ENCODE assay signal across 25 cellular contexts in the genomic region with DNA sequence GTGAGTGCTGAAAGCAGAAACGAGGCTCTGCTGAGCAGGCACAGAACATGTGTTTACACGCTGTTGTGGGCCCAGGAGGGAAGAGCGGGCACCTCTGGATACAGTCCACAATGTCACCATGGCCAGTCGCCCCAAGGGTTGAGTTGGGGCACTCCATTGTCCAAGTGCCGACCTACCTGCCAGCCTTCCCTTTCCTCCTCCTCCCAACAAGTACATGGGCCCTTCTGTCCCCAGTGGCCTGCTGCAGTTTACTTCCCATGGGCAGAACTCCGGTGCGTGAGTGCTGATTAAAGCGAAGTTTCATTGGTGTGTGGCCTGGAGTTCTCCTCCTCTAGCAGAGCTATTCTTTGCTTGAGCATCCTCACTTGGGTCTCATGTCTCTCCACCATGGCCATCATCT. TPM values are rescaled to one million over a fixed set of nuclear protein-coding genes. Genes with fewer than 3 reads are reported as not detected.
DNase-seq lines count a peak whose midpoint lies in the region; ATAC-seq, FAIRE-seq and TF ChIP-seq lines count a peak whose summit lies in the region.
"Had no signal": no experiment of that assay in that cellular context is flagged by ENCODE, and none has a peak within 500 bp of the region (broad histone marks: within the 10 kb centered on the region; RNA-seq: fewer than 3 reads in every experiment).

No MANE protein-coding gene starts in this region.

- H3K9me3 ChIP-seq in breast epithelium = no peaks in the 10 kb centered on the region
- H3K9me3 ChIP-seq in kidney (ENCODE audit: control insufficient read depth in 1 of 2, low read length in 2 of 2) = no peaks in the 10 kb centered on the region
- no peaks in the 10 kb centered on the region for H3K9me3 ChIP-seq in pancreas
- H3K9me3 ChIP-seq: BE2C, MG63 had no signal

- POLR2A ChIA-PET in MCF 10A (lab: Yijun Ruan, JAX) = no interaction called here

- DNase-seq in MCF 10A (ENCODE audit: unreplicated experiment) = no peak
- no peak for DNase-seq in breast epithelium (ENCODE audit: low spot score in 2 of 2)
- no peak for DNase-seq in central memory CD8-positive, alpha-beta T cell (ENCODE audit: low spot score in 2 of 2)
- DNase-seq in nephron progenitor cell = no peak
- DNase-seq in AML-193 (lab: John Stamatoyannopoulos, UW) = no peak
- DNase-seq in kidney = no peak
- no peak for DNase-seq in head of caudate nucleus
- no peak for DNase-seq in pancreas
- DNase-seq: BE2C; CD8-positive, alpha-beta memory T cell; H7; HFFc6; IMR-90; Karpas-422; MG63; NCI-H1048; NCI-H1436; NCI-H1930; NCI-H226; NCI-H524; NCI-H82; SHP77 had no signal

- TF ChIP-seq POLR2A in breast epithelium (IDR thresholded peaks at IDR 0.05) = no peak

- H3K27me3 Mint-ChIP-seq in MCF 10A (ENCODE audit: insufficient read depth, unreplicated experiment) (no peaks in the 10 kb centered on the region), nephron progenitor cell (ENCODE audit: low read depth, poor library complexity) (no peaks in the 10 kb centered on the region)
- no peaks in the 10 kb centered on the region for H3K27me3 Mint-ChIP-seq in central memory CD8-positive, alpha-beta T cell
- H3K27me3 Mint-ChIP-seq: CD8-positive, alpha-beta memory T cell had no signal

- H3K4me3 ChIP-seq in breast epithelium = no peak overlapping the region
- H3K4me3 ChIP-seq in kidney (ENCODE audit: low read length in 2 of 2) = no peak overlapping the region
- no peak overlapping the region for H3K4me3 ChIP-seq in pancreas
- H3K4me3 ChIP-seq: MG63 had no signal

- peaks cover 78% of the 10 kb centered on the region for H3K36me3 Mint-ChIP-seq in MCF 10A (ENCODE audit: insufficient read depth, unreplicated experiment)
- peaks cover 12% of the 10 kb centered on the region for H3K36me3 Mint-ChIP-seq in central memory CD8-positive, alpha-beta T cell (ENCODE audit: insufficient read depth)
- peaks cover 57% of the 10 kb centered on the region for H3K36me3 Mint-ChIP-seq in nephron progenitor cell (ENCODE audit: low read depth)

- no peak overlapping the region for H3K9ac ChIP-seq in kidney (ENCODE audit: low read length in 2 of 2)

- TF ChIP-seq CTCF in MCF 10A (IDR thresholded peaks at IDR 0.05; ENCODE audit: unreplicated experiment) (no peak), breast epithelium (IDR thresholded peaks at IDR 0.05) (no peak), nephron progenitor cell (IDR thresholded peaks at IDR 0.05) (no peak), kidney (IDR thresholded peaks at IDR 0.05; ENCODE audit: borderline replicate concordance, extremely low read depth, insufficient read depth) (no peak), pancreas (IDR thresholded peaks at IDR 0.05) (no peak)

- CTCF ChIA-PET in MCF 10A (lab: Yijun Ruan, JAX) = interaction anchor here (1.4 kb wide), 1 partner anchor 30 kb away, joined by 4 read pairs; no protein-coding TSS in a partner anchor

- H3K4me3 Mint-ChIP-seq in MCF 10A (ENCODE audit: unreplicated experiment) (no peak overlapping the region), nephron progenitor cell (no peak overlapping the region)
- H3K4me3 Mint-ChIP-seq in central memory CD8-positive, alpha-beta T cell = no peak overlapping the region
- H3K4me3 Mint-ChIP-seq: CD8-positive, alpha-beta memory T cell; HFFc6 had no signal

- H3K27ac Mint-ChIP-seq in MCF 10A (ENCODE audit: low read depth, unreplicated experiment) (peak overlapping the region; percentile 78), nephron progenitor cell (peak overlapping the region; percentile 68)
- peak overlapping the region; percentile 6 for H3K27ac Mint-ChIP-seq in central memory CD8-positive, alpha-beta T cell (ENCODE audit: low read depth)
- H3K27ac Mint-ChIP-seq: HFFc6 had no signal

- H3K4me1 ChIP-seq in breast epithelium = no peaks in the 10 kb centered on the region
- no peaks in the 10 kb centered on the region for H3K4me1 ChIP-seq in kidney (ENCODE audit: control insufficient read depth in 1 of 2, insufficient read depth in 1 of 2, low read depth in 1 of 2, low read length in 2 of 2)
- H3K4me1 ChIP-seq in pancreas = no peaks in the 10 kb centered on the region
- H3K4me1 ChIP-seq: BE2C had no signal

- 83 to 89% methylated on average over 8 of the region's 8 CpGs for WGBS in pancreas, 2 donors

- no TSS peak for BruUV-seq in MCF 10A (replicated peaks; lab: Mats Ljungman, UMichigan)

- no peak overlapping the region for H3K27ac ChIP-seq in breast epithelium
- H3K27ac ChIP-seq in kidney (ENCODE audit: low read depth in 2 of 2, low read length in 2 of 2) = no peak overlapping the region
- H3K27ac ChIP-seq in pancreas = no peak overlapping the region
- H3K27ac ChIP-seq: HL-60 had no signal

- H3K27me3 ChIP-seq in breast epithelium = no peaks in the 10 kb centered on the region
- no peaks in the 10 kb centered on the region for H3K27me3 ChIP-seq in pancreas
- H3K27me3 ChIP-seq: BE2C, MG63 had no signal

- intact Hi-C loops in MCF 10A (cut with micrococcal nuclease) (no loop called here), breast epithelium (cut with DNase I; ENCODE audit: low total_unique reads) (no loop called here), kidney (cut with DNase I) (no loop called here), head of caudate nucleus (cut with DNase I) (no loop called here), pancreas (cut with DNase I) (no loop called here)

- no peak for FAIRE-seq in kidney (lab: Jason Lieb, UNC)
- FAIRE-seq in pancreas (lab: Jason Lieb, UNC) = no peak
- FAIRE-seq: G401.6, HTR-8/SVneo had no signal

- no peak for ATAC-seq in central memory CD8-positive, alpha-beta T cell (replicated peaks; ENCODE audit: extremely low read depth, poor library complexity, severe bottlenecking)
- no peak for ATAC-seq in pancreas

- no peaks in the 10 kb centered on the region for H3K9me3 Mint-ChIP-seq in MCF 10A (ENCODE audit: unreplicated experiment)
- no peaks in the 10 kb centered on the region for H3K9me3 Mint-ChIP-seq in central memory CD8-positive, alpha-beta T cell
- no peaks in the 10 kb centered on the region for H3K9me3 Mint-ChIP-seq in nephron progenitor cell
- H3K9me3 Mint-ChIP-seq: CD8-positive, alpha-beta memory T cell; HFFc6 had no signal

- peaks cover 6% of the 10 kb centered on the region for H3K4me1 Mint-ChIP-seq in MCF 10A (ENCODE audit: insufficient read depth, unreplicated experiment)
- peaks cover 20% of the 10 kb centered on the region for H3K4me1 Mint-ChIP-seq in central memory CD8-positive, alpha-beta T cell
- H3K4me1 Mint-ChIP-seq in nephron progenitor cell = peaks cover 19% of the 10 kb centered on the region

- H3K36me3 ChIP-seq in breast epithelium (no peaks in the 10 kb centered on the region), kidney (ENCODE audit: control insufficient read depth in 1 of 2, insufficient read depth in 2 of 2, low read length in 2 of 2) (peaks cover 14% of the 10 kb centered on the region in 2 donors), pancreas (peaks cover 3 to 5% (median 3%) of the 10 kb centered on the region in 3 donors)

RNA-seq across cellular contexts. Expression of a gene that starts 50.4 kb away (rescaled TPM):
- total RNA-seq in MCF 10A (2022) (32.7 and 34.1 TPM in 2 replicates), breast epithelium (10 to 100 TPM; 26.2 to 67.0 (median 43.9) TPM), kidney (43.0 TPM), pancreas (10 to 100 TPM in 5 of 6 donors, 1 to 10 TPM in 1; 9.6 to 28.3 (median 14.4) TPM)
- polyA plus RNA-seq in kidney (ENCODE audit: insufficient read depth, low read depth, low replicate concordance) (6.9 TPM), pancreas (1 to 10 TPM; 2.7 to 4.8 TPM)

Comparison
In these comparisons a context has a peak if more than half of its experiments do, and no peak if none do; other contexts are left out.
1. H3K27ac Mint-ChIP-seq: peak in every context shown above with its lines; median percentile 78 in MCF 10A; 68 in nephron progenitor cell; 6 in central memory CD8-positive, alpha-beta T cell.